Comparison of ENCODE assay signal across 12 cellular contexts in genomic region chr4:172758586-172759340, GRCh38.
DNase-seq lines count a peak whose midpoint lies in the region; ATAC-seq and TF ChIP-seq lines count a peak whose summit lies in the region.
"Had no signal": no experiment of that assay in that cellular context is flagged by ENCODE, and none has a peak within 500 bp of the region (broad histone marks: within the 10 kb centered on the region; RNA-seq: fewer than 3 reads in every experiment).

No MANE protein-coding gene starts in this region.

- in situ Hi-C loops in mammary epithelial cell (cut with MboI; ENCODE audit: low sequenced_read_pairs in 2 of 2) = no loop called here

- peak; percentile 54 for ATAC-seq in GM18870 (IDR thresholded peaks at IDR 0.05; ENCODE audit: unreplicated experiment)
- no peak for ATAC-seq in HG02623 (IDR thresholded peaks at IDR 0.05; ENCODE audit: unreplicated experiment)

- DNase-seq in MV-4-11 (lab: John Stamatoyannopoulos, UW) (peak; percentile 50), mammary epithelial cell (peak; percentile 63), renal cortical epithelial cell (ENCODE audit: low read depth) (peak; percentile 13), NCI-H748 treated with DMSO at 0.1 percent for 48 hours (lab: John Stamatoyannopoulos, UW) (no peak), GM19240 (ENCODE audit: insufficient read length, low spot score) (no peak), retina (no peak)
- DNase-seq: activated CD4-positive, CD25-positive, alpha-beta regulatory T cell treated with anti-CD3 and anti-CD28 coated beads, Interleukin-2, amount 50 U/mL, for 72 hours; NCI-H2171 had no signal

- no peaks in the 10 kb centered on the region for H3K79me2 ChIP-seq in mammary epithelial cell (ENCODE audit: insufficient read depth, low read length)

- intact Hi-C loops in mammary epithelial cell (cut with micrococcal nuclease) = no loop called here

- H3K36me3 ChIP-seq in mammary epithelial cell (ENCODE audit: insufficient read depth, low read length) = no peaks in the 10 kb centered on the region
- H3K36me3 ChIP-seq: prostate gland had no signal

- H3K4me1 ChIP-seq in mammary epithelial cell (ENCODE audit: insufficient read depth, low read length) = no peaks in the 10 kb centered on the region
- H3K4me1 ChIP-seq: prostate gland had no signal

- no peak overlapping the region for H2AFZ ChIP-seq in mammary epithelial cell (ENCODE audit: low read depth, low read length)

- WGBS in mammary epithelial cell (ENCODE audit: low coverage, missing lambda C conversion rate) = 63% methylated on average over 2 of the region's 2 CpGs

- CTCF ChIA-PET in mammary epithelial cell (lab: Charles Lee; ENCODE audit: low non-redundant PET) = no interaction called here

- dilution Hi-C loops in mammary epithelial cell (cut with HindIII; ENCODE audit: low sequenced_read_pairs) = no loop called here

- H3K4me2 ChIP-seq in mammary epithelial cell (ENCODE audit: insufficient read depth, low read depth, low read length) = no peak overlapping the region

- no peaks in the 10 kb centered on the region for H3K9me3 ChIP-seq in mammary epithelial cell (replicated peaks; ENCODE audit: insufficient read depth, low read length)
- H3K9me3 ChIP-seq: prostate gland had no signal

- no TSS peak for BruUV-seq in mammary epithelial cell (replicated peaks; lab: Mats Ljungman, UMichigan)

- H3K27me3 ChIP-seq in mammary epithelial cell (ENCODE audit: insufficient read depth, low read length) = no peaks in the 10 kb centered on the region

- no peak for TF ChIP-seq CTCF in mammary epithelial cell (conservative IDR thresholded peaks at IDR 0.05 in 1 of 2, IDR thresholded peaks at IDR 0.05 in 1 of 2; ENCODE audit: extremely low read depth in 1 of 2, insufficient read depth in 1 of 2, low read depth in 1 of 2, low read length in 2 of 2)

- H3K27ac ChIP-seq in mammary epithelial cell (ENCODE audit: insufficient read depth, low read depth, low read length) = no peak overlapping the region
- H3K27ac ChIP-seq: prostate gland, SK-N-MC had no signal

- H3K4me3 ChIP-seq in mammary epithelial cell (replicated peaks in 1 of 3; ENCODE audit: insufficient read depth in 1 of 3, low read depth in 2 of 3, low read length in 3 of 3) = no peak overlapping the region
- H3K4me3 ChIP-seq: prostate gland, SK-N-MC had no signal

- H4K20me1 ChIP-seq in mammary epithelial cell (ENCODE audit: insufficient read depth, low read length) = no peaks in the 10 kb centered on the region

- H3K9ac ChIP-seq in mammary epithelial cell (ENCODE audit: insufficient read depth, low read length) = no peak overlapping the region

Comparison
In these comparisons a context has a peak if more than half of its experiments do, and no peak if none do; other contexts are left out.
1. DNase-seq: peak in MV-4-11 (single experiment), mammary epithelial cell (single experiment) and renal cortical epithelial cell (single experiment); none in NCI-H748 treated with DMSO at 0.1 percent for 48 hours (single experiment), GM19240 (single experiment) and retina (single experiment).